ENCODE assay signal across 8 cellular contexts in the genomic region with DNA sequence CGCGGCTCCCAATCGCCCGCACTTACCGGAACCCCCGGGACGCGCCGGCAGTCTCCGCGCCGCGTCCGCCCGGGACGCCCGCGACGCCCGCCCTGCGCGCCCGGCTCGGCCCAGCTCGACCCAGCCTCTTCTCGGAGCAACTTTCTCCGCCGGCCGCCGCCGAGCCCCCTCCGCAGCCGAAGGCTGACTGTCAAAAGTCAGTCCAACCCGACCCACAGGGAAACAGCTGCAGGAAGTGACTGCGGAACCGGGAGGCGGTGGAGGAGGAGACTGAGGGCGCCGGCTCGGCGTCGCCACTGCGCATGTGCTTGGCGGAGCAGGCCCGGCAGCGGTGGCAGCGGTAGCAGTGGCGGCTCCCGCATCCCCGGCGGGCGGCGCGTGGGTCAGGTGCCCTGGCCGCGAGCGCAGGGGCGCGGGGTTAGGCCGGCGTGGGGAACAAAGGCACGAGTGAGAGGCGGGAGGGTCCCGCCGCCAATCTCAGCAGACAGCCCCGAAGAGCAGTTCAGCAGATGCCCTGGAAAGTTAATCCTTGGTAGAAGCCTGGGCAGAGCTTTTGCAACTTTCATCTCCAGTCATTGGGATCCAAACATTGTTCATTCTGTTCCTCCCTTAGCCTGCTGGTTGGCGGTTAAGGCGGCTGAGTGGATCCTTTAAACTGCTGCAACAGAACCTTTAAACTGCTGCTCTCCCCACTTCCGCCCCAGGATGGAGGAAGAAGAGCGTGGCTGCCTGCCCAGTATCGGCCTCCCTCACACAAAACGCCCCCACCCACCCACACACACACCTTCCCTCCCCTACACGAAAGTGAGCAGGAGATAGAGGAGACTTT. TPM values are rescaled to one million over a fixed set of nuclear protein-coding genes. Genes with fewer than 3 reads are reported as not detected.
DNase-seq lines count a peak whose midpoint lies in the region; ATAC-seq and TF ChIP-seq lines count a peak whose summit lies in the region.

A gene with protein sequence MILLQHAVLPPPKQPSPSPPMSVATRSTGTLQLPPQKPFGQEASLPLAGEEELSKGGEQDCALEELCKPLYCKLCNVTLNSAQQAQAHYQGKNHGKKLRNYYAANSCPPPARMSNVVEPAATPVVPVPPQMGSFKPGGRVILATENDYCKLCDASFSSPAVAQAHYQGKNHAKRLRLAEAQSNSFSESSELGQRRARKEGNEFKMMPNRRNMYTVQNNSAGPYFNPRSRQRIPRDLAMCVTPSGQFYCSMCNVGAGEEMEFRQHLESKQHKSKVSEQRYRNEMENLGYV (minus strand): TSS at position 241 of the 829 bp plus-strand sequence. CDS start 4,057 bp downstream, outside the sequence.

- peaks cover 9% of the 10 kb centered on the region for H3K79me2 ChIP-seq in SU-DHL-6 (ENCODE audit: insufficient read depth, low read length)

- peaks cover 12% of the 10 kb centered on the region for H3K36me3 Mint-ChIP-seq in activated naive CD8-positive, alpha-beta T cell treated with anti-CD3 and anti-CD28 coated beads, Interleukin-2, amount 10 ng/mL, durations not matched to agents 7 days and 5 days

- no peaks in the 10 kb centered on the region for H3K36me3 ChIP-seq in SU-DHL-6 (ENCODE audit: low read length)
- peaks cover 4% of the 10 kb centered on the region for H3K36me3 ChIP-seq in cardiac muscle cell
- peaks cover 0 to 8% (median 4%) of the 10 kb centered on the region in 4 donors for H3K36me3 ChIP-seq in upper lobe of left lung

- 1 to 3% methylated on average over 5 to 53 of the region's 73 CpGs for WGBS in upper lobe of left lung, 2 donors

- H3K4me3 ChIP-seq in SU-DHL-6 (ENCODE audit: insufficient read depth, low read length, poor library complexity, severe bottlenecking) (peak within 1 kb of the TSS; percentile 86), cardiac muscle cell (peak within 1 kb of the TSS; percentile 66), upper lobe of left lung (peak within 1 kb of the TSS; percentile 40 to 93 (median 85))

- H3K27ac Mint-ChIP-seq in activated naive CD8-positive, alpha-beta T cell treated with anti-CD3 and anti-CD28 coated beads, Interleukin-2, amount 10 ng/mL, durations not matched to agents 7 days and 5 days: peak within 1 kb of the TSS; percentile 93

- peak within 1 kb of the TSS; percentile 97 for H2AFZ ChIP-seq in SU-DHL-6 (ENCODE audit: low read depth, low read length, severe bottlenecking)

- H3K9me3 ChIP-seq in SU-DHL-6 (ENCODE audit: insufficient read depth, low read length): no peaks in the 10 kb centered on the region
- H3K9me3 ChIP-seq in cardiac muscle cell (ENCODE audit: low read depth): no peaks in the 10 kb centered on the region
- H3K9me3 ChIP-seq in upper lobe of left lung: no peaks in the 10 kb centered on the region

- H3K9me2 ChIP-seq in SU-DHL-6 (replicated peaks; ENCODE audit: insufficient read depth, low read length): no peaks in the 10 kb centered on the region

- TF ChIP-seq EP300 in upper lobe of left lung (IDR thresholded peaks at IDR 0.05): no peak

- peak in 2 of 4 donors; percentile 66 to 80 for TF ChIP-seq POLR2A in upper lobe of left lung (IDR thresholded peaks at IDR 0.05)

- H3F3A ChIP-seq in SU-DHL-6 (ENCODE audit: insufficient read depth): 0 out of 2 replicates have a peak, but pooled peaks cover 12% of the 10 kb centered on the region

- H3K27ac ChIP-seq in SU-DHL-6 (ENCODE audit: low read depth, low read length) (peak within 1 kb of the TSS; percentile 53), cardiac muscle cell (peak within 1 kb of the TSS; percentile 56), upper lobe of left lung (peak within 1 kb of the TSS; percentile 85 to 95 (median 90))

- POLR2A ChIA-PET in activated naive CD8-positive, alpha-beta T cell treated with anti-CD3 and anti-CD28 coated beads, Interleukin-2, amount 10 ng/mL, durations not matched to agents 7 days and 5 days (lab: Charles Lee): interaction anchor here (1.0 to 2.6 kb wide), 6 partner anchors 54 to 252 kb away, joined by 3 to 15 read pairs (median 4); a partner anchor contains a TSS

- H3K27me3 ChIP-seq in SU-DHL-6 (ENCODE audit: low read length): no peaks in the 10 kb centered on the region
- no peaks in the 10 kb centered on the region for H3K27me3 ChIP-seq in cardiac muscle cell
- no peaks in the 10 kb centered on the region for H3K27me3 ChIP-seq in upper lobe of left lung

- H3K4me3 Mint-ChIP-seq in activated naive CD8-positive, alpha-beta T cell treated with anti-CD3 and anti-CD28 coated beads, Interleukin-2, amount 10 ng/mL, durations not matched to agents 7 days and 5 days: peak within 1 kb of the TSS; percentile 97

- TF ChIP-seq CTCF in GM10266 (IDR thresholded peaks at IDR 0.05; ENCODE audit: control insufficient read depth, insufficient read depth, low read depth, missing control alignments) (no peak), SU-DHL-6 (IDR thresholded peaks at IDR 0.05; ENCODE audit: insufficient read depth, low read length, poor library complexity, severe bottlenecking) (no peak), cardiac muscle cell (IDR thresholded peaks at IDR 0.05; ENCODE audit: low read depth, low read length) (no peak), upper lobe of left lung (IDR thresholded peaks at IDR 0.05) (no peak)

- peak within 1 kb of the TSS; percentile 77 for H3K9ac ChIP-seq in SU-DHL-6 (ENCODE audit: low read length)

- intact Hi-C loops in posterior cingulate gyrus (cut with DNase I): loop anchor here (5.0 kb wide), 1 partner anchor 76 kb away; a partner anchor contains a TSS

- H3K9me3 Mint-ChIP-seq in activated naive CD8-positive, alpha-beta T cell treated with anti-CD3 and anti-CD28 coated beads, Interleukin-2, amount 10 ng/mL, durations not matched to agents 7 days and 5 days: no peaks in the 10 kb centered on the region

- peak; percentile 57 for ATAC-seq in HG02610 (IDR thresholded peaks at IDR 0.05; ENCODE audit: unreplicated experiment)
- peak; percentile 86 for ATAC-seq in activated naive CD8-positive, alpha-beta T cell treated with anti-CD3 and anti-CD28 coated beads, Interleukin-2, amount 10 ng/mL, durations not matched to agents 7 days and 5 days (ENCODE audit: low read depth)
- peak; percentile 90 to 99 for ATAC-seq in upper lobe of left lung (ENCODE audit: low FRiP score in 2 of 2)

- H4K20me1 ChIP-seq in SU-DHL-6 (ENCODE audit: low read depth, low read length): no peaks in the 10 kb centered on the region

- H3K4me2 ChIP-seq in SU-DHL-6 (ENCODE audit: low read depth, low read length, poor library complexity, severe bottlenecking): peak within 1 kb of the TSS; percentile 88

- H3K27me3 Mint-ChIP-seq in activated naive CD8-positive, alpha-beta T cell treated with anti-CD3 and anti-CD28 coated beads, Interleukin-2, amount 10 ng/mL, durations not matched to agents 7 days and 5 days: no peaks in the 10 kb centered on the region

- H3K4me1 ChIP-seq in cardiac muscle cell (ENCODE audit: low read depth): peaks cover 14% of the 10 kb centered on the region
- H3K4me1 ChIP-seq in upper lobe of left lung: peaks cover 5 to 17% (median 16%) of the 10 kb centered on the region in 4 donors

- peaks cover 23% of the 10 kb centered on the region for H3K4me1 Mint-ChIP-seq in activated naive CD8-positive, alpha-beta T cell treated with anti-CD3 and anti-CD28 coated beads, Interleukin-2, amount 10 ng/mL, durations not matched to agents 7 days and 5 days

- DNase-seq in GM10266 (ENCODE audit: extremely low spot score) (peak; percentile 93), NCI-H1105 (lab: John Stamatoyannopoulos, UW) (peak; percentile 81), cardiac muscle cell (ENCODE audit: low read depth in 1 of 2, low spot score in 1 of 2) (peak; percentile 84 to 87), posterior cingulate gyrus (peak; percentile 83 to 98 (median 88)), upper lobe of left lung (peak; percentile 90 to 96)
- DNase-seq in activated naive CD8-positive, alpha-beta T cell treated with anti-CD3 and anti-CD28 coated beads, Interleukin-2, amount 10 ng/mL, durations not matched to agents 7 days and 5 days: peak; percentile 86

RNA-seq across cellular contexts. Expression of the gene that starts here (rescaled TPM):
- total RNA-seq in activated naive CD8-positive, alpha-beta T cell treated with anti-CD3 and anti-CD28 coated beads, Interleukin-2, amount 10 ng/mL, durations not matched to agents 7 days and 5 days: 10 to 100 TPM; 21.1 to 21.9 TPM
- 4.8 and 7.6 TPM in 2 replicates for total RNA-seq in cardiac muscle cell
- 9.5 and 16.3 TPM in 2 replicates for polyA plus RNA-seq in cardiac muscle cell
- 10 to 100 TPM in 4 of 6 donors, 1 to 10 TPM in 2; 6.4 to 19.5 (median 13.1) TPM for total RNA-seq in upper lobe of left lung

Comparison
In these comparisons a context has a peak if more than half of its experiments do, and no peak if none do; other contexts are left out.
1. Peak in every context shown above with its lines: DNase-seq, ATAC-seq, H3K4me3 ChIP-seq and H3K27ac ChIP-seq.